1 cellular context compared by ENCODE assay signal in the genomic region with DNA sequence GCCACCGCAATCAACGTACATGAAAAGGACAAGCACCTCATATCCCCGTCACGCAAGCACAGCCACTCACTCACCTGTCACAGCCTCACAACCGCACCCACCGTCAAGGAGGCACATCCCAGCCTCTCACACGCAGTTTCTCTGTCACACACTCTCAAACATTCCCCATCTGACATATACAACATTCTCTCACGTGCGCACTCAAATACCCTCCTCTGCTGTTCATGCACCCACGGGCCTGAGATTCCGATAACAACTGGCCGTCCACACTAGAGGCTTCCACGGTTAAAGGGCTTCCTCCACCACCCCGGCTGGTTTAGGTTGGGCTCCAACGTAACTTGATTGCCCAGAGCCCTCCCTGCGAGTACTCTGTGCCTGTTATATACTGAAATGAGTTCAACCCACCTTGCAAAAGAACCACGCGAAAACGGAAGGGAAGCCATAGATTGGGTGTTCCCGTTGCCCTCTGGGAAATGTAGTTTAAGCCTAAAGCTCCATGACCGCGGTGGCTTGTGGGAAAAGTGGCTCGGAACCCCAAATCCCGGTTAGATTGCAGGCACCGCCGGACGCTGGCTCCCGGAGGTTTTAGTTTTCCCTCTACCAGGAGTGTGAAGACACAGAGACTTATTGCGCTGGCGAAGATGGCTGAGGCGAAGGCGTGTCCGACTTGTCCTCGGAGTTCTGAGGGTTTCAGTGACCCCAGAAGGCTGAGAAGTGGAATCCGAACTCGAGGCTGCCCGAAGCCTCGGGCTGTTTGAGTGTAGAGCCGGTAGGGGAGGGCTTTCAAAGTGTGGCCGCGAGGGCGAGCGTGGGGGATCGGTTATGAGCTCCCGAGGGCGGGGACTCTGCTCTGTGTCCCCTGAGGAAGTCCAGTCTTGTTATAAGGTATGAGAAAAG.
TF ChIP-seq lines count a peak whose summit lies in the region.

TSS of gene ZNF573 (minus strand) at position 448 of the 897 bp plus-strand sequence. CDS start 5,857 bp downstream, outside the sequence.

TF ChIP-seq in H1, 55 proteins besides CTCF, POLR2A, EP300 and RAD21 (continued from another document):
- no peak for TF ChIP-seq RFX5 (IDR thresholded peaks at IDR 0.05; ENCODE audit: borderline replicate concordance, low read depth, low read length)
TF ChIP-seq in H1: peak in this region for 18.
